ENCODE assay signal across 1 cellular context in genomic region chr12:132723764-132724140, GRCh38.
TF ChIP-seq lines count a peak whose summit lies in the region.

No MANE protein-coding gene starts in this region.

TF ChIP-seq in IMR-90, 13 proteins besides CTCF, POLR2A, EP300 and RAD21:
- TF ChIP-seq CEBPB (IDR thresholded peaks at IDR 0.05; ENCODE audit: low read depth, low read length): no peak
- TF ChIP-seq NFE2L2 (IDR thresholded peaks at IDR 0.05; ENCODE audit: low read depth, low read length): no peak
- no peak for TF ChIP-seq RCOR1 (IDR thresholded peaks at IDR 0.05; ENCODE audit: insufficient replicate concordance, low read length)
- no peak for TF ChIP-seq BHLHE40 (IDR thresholded peaks at IDR 0.05; ENCODE audit: low read depth, low read length)
- TF ChIP-seq FOS (IDR thresholded peaks at IDR 0.05; ENCODE audit: low read depth, low read length): no peak
- no peak for TF ChIP-seq MAFK (IDR thresholded peaks at IDR 0.05; ENCODE audit: low read depth, low read length)
- TF ChIP-seq USF2 (IDR thresholded peaks at IDR 0.05; ENCODE audit: low read depth, low read length): no peak
- TF ChIP-seq SMC3 (IDR thresholded peaks at IDR 0.05; ENCODE audit: low read depth, low read length): no peak
- no peak for TF ChIP-seq RFX5 (IDR thresholded peaks at IDR 0.05; ENCODE audit: low read depth, low read length)
- TF ChIP-seq ELK1 (IDR thresholded peaks at IDR 0.05; ENCODE audit: borderline replicate concordance, low read depth, low read length): no peak
- no peak for TF ChIP-seq MXI1 (IDR thresholded peaks at IDR 0.05; ENCODE audit: borderline replicate concordance, low read depth, low read length)
- TF ChIP-seq CHD1 (IDR thresholded peaks at IDR 0.05; ENCODE audit: low read depth, low read length): no peak
- TF ChIP-seq MAZ (IDR thresholded peaks at IDR 0.05; ENCODE audit: borderline replicate concordance, low read depth, low read length): no peak
